ENCODE assay signal across 34 cellular contexts in genomic region chr19:14028901-14029300, GRCh38. TPM values are rescaled to one million over a fixed set of nuclear protein-coding genes. Genes with fewer than 3 reads are reported as not detected.
A peak's percentile ranks its signal among the peaks of the same experiment; 100 is the strongest.
DNase-seq lines count a peak whose midpoint lies in the region; ATAC-seq, FAIRE-seq and TF ChIP-seq lines count a peak whose summit lies in the region.
"Had no signal": no experiment of that assay in that cellular context is flagged by ENCODE, and none has a peak within 500 bp of the region (broad histone marks: within the 10 kb centered on the region; RNA-seq: fewer than 3 reads in every experiment).

No MANE protein-coding gene starts in this region.

- TF ChIP-seq CTCF in D721Med (IDR thresholded peaks at IDR 0.05; ENCODE audit: insufficient read depth, missing control alignments) (no peak), WERI-Rb-1 (IDR thresholded peaks at IDR 0.05; ENCODE audit: low read depth, low read length) (no peak)

- H3K4me3 Mint-ChIP-seq in CD4-positive, CD25-positive, alpha-beta regulatory T cell: peak overlapping the region in 2 of 4 donors; percentile 52 to 74
- peak overlapping the region in 2 of 10 donors; percentile 23 to 35 for H3K4me3 Mint-ChIP-seq in naive thymus-derived CD8-positive, alpha-beta T cell
- no peak overlapping the region for H3K4me3 Mint-ChIP-seq in stimulated activated naive CD8-positive, alpha-beta T cell treated with anti-CD3 and anti-CD28 coated beads, Interleukin-15, amount 100 ng/mL, for 72 hours
- H3K4me3 Mint-ChIP-seq: activated CD8-positive, alpha-beta memory T cell treated with anti-CD3 and anti-CD28 coated beads, Interleukin-2, amount 10 ng/mL, durations not matched to agents 7 days and 5 days; activated T-cell treated with anti-CD3 and anti-CD28 coated beads, Interleukin-2, amount 50 U/mL, for 4 hours; endodermal cell; WTC11 had no signal

- H3K4me1 Mint-ChIP-seq in CD4-positive, CD25-positive, alpha-beta regulatory T cell: peaks cover 1 to 33% (median 17%) of the 10 kb centered on the region in 4 donors
- H3K4me1 Mint-ChIP-seq in naive thymus-derived CD8-positive, alpha-beta T cell: peaks cover 16 to 49% (median 30%) of the 10 kb centered on the region in 4 donors
- H3K4me1 Mint-ChIP-seq in stimulated activated naive CD8-positive, alpha-beta T cell treated with anti-CD3 and anti-CD28 coated beads, Interleukin-15, amount 100 ng/mL, for 72 hours: peaks cover 27% of the 10 kb centered on the region
- H3K4me1 Mint-ChIP-seq: endodermal cell had no signal

- no peaks in the 10 kb centered on the region for H3K9me3 ChIP-seq in CD4-positive, CD25-positive, alpha-beta regulatory T cell (ENCODE audit: control insufficient read depth in 2 of 2, low read length in 2 of 2)
- H3K9me3 ChIP-seq in WERI-Rb-1 (ENCODE audit: severe bottlenecking): no peaks in the 10 kb centered on the region
- H3K9me3 ChIP-seq: left lung, psoas muscle, upper lobe of left lung had no signal

- H3K9me3 Mint-ChIP-seq in CD4-positive, CD25-positive, alpha-beta regulatory T cell: peaks cover 0 to 2% (median 0%) of the 10 kb centered on the region in 7 donors
- H3K9me3 Mint-ChIP-seq in naive thymus-derived CD8-positive, alpha-beta T cell: no peaks in the 10 kb centered on the region
- no peaks in the 10 kb centered on the region for H3K9me3 Mint-ChIP-seq in stimulated activated naive CD8-positive, alpha-beta T cell treated with anti-CD3 and anti-CD28 coated beads, Interleukin-15, amount 100 ng/mL, for 72 hours
- H3K9me3 Mint-ChIP-seq: activated T-cell treated with anti-CD3 and anti-CD28 coated beads, Interleukin-2, amount 50 U/mL, for 4 hours; endodermal cell; WTC11 had no signal

- no peak for DNase-seq in CD4-positive, CD25-positive, alpha-beta regulatory T cell
- DNase-seq in D721Med (ENCODE audit: insufficient read length, low spot score): peak; percentile 54
- DNase-seq in WERI-Rb-1: peak; percentile 38
- DNase-seq in naive thymus-derived CD8-positive, alpha-beta T cell: no peak
- no peak for DNase-seq in NOMO-1 (lab: John Stamatoyannopoulos, UW; ENCODE audit: unreplicated experiment in 2 of 2)
- no peak for DNase-seq in OCI-M2 (lab: John Stamatoyannopoulos, UW; ENCODE audit: unreplicated experiment)
- no peak for DNase-seq in stimulated activated naive CD8-positive, alpha-beta T cell treated with anti-CD3 and anti-CD28 coated beads, Interleukin-15, amount 100 ng/mL, for 72 hours
- DNase-seq: activated CD4-positive, alpha-beta T cell treated with anti-CD3 and anti-CD28 coated beads, Interleukin-2, amount 50 U/mL, for 1 hour; activated CD8-positive, alpha-beta memory T cell treated with anti-CD3 and anti-CD28 coated beads, Interleukin-2, amount 10 ng/mL, durations not matched to agents 7 days and 5 days; activated T-cell treated with anti-CD3 and anti-CD28 coated beads, Interleukin-2, amount 50 U/mL, for 4 hours; caudate nucleus; cortex of kidney; endodermal cell; foreskin fibroblast; islet precursor cell; mesendoderm; MM.1S; NCI-H1105 treated with DMSO at 0.1 percent for 48 hours; NCI-H1930; NCI-H2171 treated with DMSO at 0.1 percent for 48 hours; NCI-H510A; nucleus accumbens; SHP77; stimulated activated CD4-positive, alpha-beta T cell treated with anti-CD3 and anti-CD28 coated beads, Interleukin-4, amount 100 ng/mL, for 4 hours; substantia nigra; T1000; upper lobe of left lung had no signal

- POLR2A ChIA-PET in naive thymus-derived CD8-positive, alpha-beta T cell (lab: Charles Lee): interaction anchor here (0.6 to 7.5 kb wide), 4 partner anchors 24 to 53 kb away, joined by 3 to 143 read pairs (median 4); partner anchors contain the start of gene RFX1

- no peak for FAIRE-seq in D721Med (lab: Jason Lieb, UNC)
- FAIRE-seq: GM12878, H1 had no signal

- H3K27ac ChIP-seq in CD4-positive, CD25-positive, alpha-beta regulatory T cell (ENCODE audit: insufficient read depth, low read length, poor library complexity, severe bottlenecking): no peak overlapping the region
- no peak overlapping the region for H3K27ac ChIP-seq in WERI-Rb-1
- H3K27ac ChIP-seq: left lung, psoas muscle, upper lobe of left lung had no signal

- H3K4me3 ChIP-seq in CD4-positive, CD25-positive, alpha-beta regulatory T cell (ENCODE audit: low read depth, low read length): no peak overlapping the region
- H3K4me3 ChIP-seq in WERI-Rb-1 (ENCODE audit: low read depth, low read length): no peak overlapping the region
- H3K4me3 ChIP-seq: GM12878, left lung, psoas muscle, upper lobe of left lung had no signal

- H3K36me3 ChIP-seq in CD4-positive, CD25-positive, alpha-beta regulatory T cell (ENCODE audit: control insufficient read depth, insufficient read depth, low read length): peaks cover 2% of the 10 kb centered on the region
- no peaks in the 10 kb centered on the region for H3K36me3 ChIP-seq in WERI-Rb-1
- H3K36me3 ChIP-seq: left lung, upper lobe of left lung had no signal

- peaks cover 5% of the 10 kb centered on the region for H3K27me3 Mint-ChIP-seq in CD4-positive, CD25-positive, alpha-beta regulatory T cell
- no peaks in the 10 kb centered on the region for H3K27me3 Mint-ChIP-seq in naive thymus-derived CD8-positive, alpha-beta T cell
- no peaks in the 10 kb centered on the region for H3K27me3 Mint-ChIP-seq in stimulated activated naive CD8-positive, alpha-beta T cell treated with anti-CD3 and anti-CD28 coated beads, Interleukin-15, amount 100 ng/mL, for 72 hours

- H3K27ac Mint-ChIP-seq in CD4-positive, CD25-positive, alpha-beta regulatory T cell: peak overlapping the region; percentile 23 to 81 (median 29)
- peak overlapping the region in 8 of 10 donors; percentile 24 to 90 (median 74) for H3K27ac Mint-ChIP-seq in naive thymus-derived CD8-positive, alpha-beta T cell
- H3K27ac Mint-ChIP-seq in stimulated activated naive CD8-positive, alpha-beta T cell treated with anti-CD3 and anti-CD28 coated beads, Interleukin-15, amount 100 ng/mL, for 72 hours: no peak overlapping the region
- H3K27ac Mint-ChIP-seq: activated CD8-positive, alpha-beta memory T cell treated with anti-CD3 and anti-CD28 coated beads, Interleukin-2, amount 10 ng/mL, durations not matched to agents 7 days and 5 days; endodermal cell; WTC11 had no signal

- H3K27me3 ChIP-seq in CD4-positive, CD25-positive, alpha-beta regulatory T cell (ENCODE audit: control insufficient read depth, insufficient read depth, low read length): no peaks in the 10 kb centered on the region
- no peaks in the 10 kb centered on the region for H3K27me3 ChIP-seq in WERI-Rb-1 (ENCODE audit: insufficient read depth, low read depth, severe bottlenecking)
- H3K27me3 ChIP-seq: upper lobe of left lung had no signal

- H3K36me3 Mint-ChIP-seq in CD4-positive, CD25-positive, alpha-beta regulatory T cell: peaks cover 1% of the 10 kb centered on the region
- peaks cover 0 to 7% (median under 1%) of the 10 kb centered on the region in 3 donors for H3K36me3 Mint-ChIP-seq in naive thymus-derived CD8-positive, alpha-beta T cell
- H3K36me3 Mint-ChIP-seq: WTC11 had no signal

- H3K4me1 ChIP-seq in CD4-positive, CD25-positive, alpha-beta regulatory T cell (ENCODE audit: control insufficient read depth, insufficient read depth, low read length, poor library complexity, severe bottlenecking): peaks cover 25% of the 10 kb centered on the region
- H3K4me1 ChIP-seq: psoas muscle had no signal

- no peak for ATAC-seq in CD4-positive, CD25-positive, alpha-beta regulatory T cell (ENCODE audit: low read depth in 2 of 2)
- no peak for ATAC-seq in naive thymus-derived CD8-positive, alpha-beta T cell
- no peak for ATAC-seq in stimulated activated naive CD8-positive, alpha-beta T cell treated with anti-CD3 and anti-CD28 coated beads, Interleukin-15, amount 100 ng/mL, for 72 hours
- ATAC-seq: activated CD8-positive, alpha-beta memory T cell treated with anti-CD3 and anti-CD28 coated beads, Interleukin-2, amount 10 ng/mL, durations not matched to agents 7 days and 5 days; activated T-cell treated with anti-CD3 and anti-CD28 coated beads, Interleukin-2, amount 50 U/mL, for 4 hours; esophagus mucosa; GM12878; left lung; Panc1; psoas muscle; WTC11 had no signal

RNA-seq across cellular contexts. Expression of gene RLN3, which starts 1.0 kb away (rescaled TPM):
- not detected for total RNA-seq in CD4-positive, CD25-positive, alpha-beta regulatory T cell
- under 1 TPM in 1 of 4 donors, not detected in 3; 0.55 TPM for polyA plus RNA-seq in CD4-positive, CD25-positive, alpha-beta regulatory T cell
- not detected for total RNA-seq in naive thymus-derived CD8-positive, alpha-beta T cell
- under 1 TPM in 1 of 3 donors, not detected in 2; 0.50 TPM for polyA plus RNA-seq in naive thymus-derived CD8-positive, alpha-beta T cell
- total RNA-seq: activated CD8-positive, alpha-beta memory T cell treated with anti-CD3 and anti-CD28 coated beads, Interleukin-2, amount 10 ng/mL, durations not matched to agents 7 days and 5 days; activated T-cell treated with anti-CD3 and anti-CD28 coated beads, Interleukin-2, amount 50 U/mL, for 4 hours; endodermal cell; esophagus mucosa; GM12878; H1; left lung; psoas muscle; WTC11 had no signal
- polyA plus RNA-seq: GM12878, H1, psoas muscle had no signal

RNA-seq across cellular contexts. Expression of gene IL27RA, which starts 2.7 kb away (rescaled TPM):
- total RNA-seq in CD4-positive, CD25-positive, alpha-beta regulatory T cell: 51.9 TPM
- polyA plus RNA-seq in CD4-positive, CD25-positive, alpha-beta regulatory T cell: 10 to 100 TPM; 71.2 to 78.4 (median 74.6) TPM
- total RNA-seq in naive thymus-derived CD8-positive, alpha-beta T cell: 10 to 100 TPM; 54.2 to 54.7 TPM
- 10 to 100 TPM; 54.5 to 91.2 (median 83.9) TPM for polyA plus RNA-seq in naive thymus-derived CD8-positive, alpha-beta T cell

RNA-seq across cellular contexts. Expression of gene RFX1, which starts 22.8 kb away (rescaled TPM):
- total RNA-seq in CD4-positive, CD25-positive, alpha-beta regulatory T cell: 23.2 TPM
- 1 to 10 TPM in 2 of 4 donors, under 1 TPM in 2; 0.48 to 1.6 (median 0.83) TPM for polyA plus RNA-seq in CD4-positive, CD25-positive, alpha-beta regulatory T cell
- total RNA-seq in naive thymus-derived CD8-positive, alpha-beta T cell: 10 to 100 TPM; 17.1 to 18.8 TPM
- 1 to 10 TPM in 2 of 3 donors, under 1 TPM in 1; 0.84 to 1.1 (median 1.0) TPM for polyA plus RNA-seq in naive thymus-derived CD8-positive, alpha-beta T cell

RNA-seq across cellular contexts. Expression of gene PALM3, which starts 33.0 kb away (rescaled TPM):
- not detected for total RNA-seq in CD4-positive, CD25-positive, alpha-beta regulatory T cell
- not detected for polyA plus RNA-seq in CD4-positive, CD25-positive, alpha-beta regulatory T cell
- total RNA-seq in naive thymus-derived CD8-positive, alpha-beta T cell: not detected
- polyA plus RNA-seq in naive thymus-derived CD8-positive, alpha-beta T cell: under 1 TPM in 1 of 3 donors, not detected in 2; 0.13 TPM
- total RNA-seq: activated CD8-positive, alpha-beta memory T cell treated with anti-CD3 and anti-CD28 coated beads, Interleukin-2, amount 10 ng/mL, durations not matched to agents 7 days and 5 days; activated T-cell treated with anti-CD3 and anti-CD28 coated beads, Interleukin-2, amount 50 U/mL, for 4 hours; GM12878; psoas muscle had no signal

RNA-seq across cellular contexts. Expression of gene MISP3, which starts 43.7 kb away (rescaled TPM):
- 0.91 TPM for total RNA-seq in CD4-positive, CD25-positive, alpha-beta regulatory T cell
- polyA plus RNA-seq in CD4-positive, CD25-positive, alpha-beta regulatory T cell: under 1 TPM in 3 of 4 donors, not detected in 1; 0.22 to 0.64 (median 0.44) TPM
- total RNA-seq in naive thymus-derived CD8-positive, alpha-beta T cell: under 1 TPM; 0.44 to 0.99 TPM
- 1 to 10 TPM in 1 of 3 donors, under 1 TPM in 2; 0.36 to 1.4 (median 0.59) TPM for polyA plus RNA-seq in naive thymus-derived CD8-positive, alpha-beta T cell

Comparison
In these comparisons a context has a peak if more than half of its experiments do, and no peak if none do; other contexts are left out.
1. DNase-seq: peak in D721Med (single experiment) and WERI-Rb-1 (single experiment); none in CD4-positive, CD25-positive, alpha-beta regulatory T cell (0 of 3), naive thymus-derived CD8-positive, alpha-beta T cell (0 of 10), NOMO-1 (0 of 2), OCI-M2 (single experiment) and stimulated activated naive CD8-positive, alpha-beta T cell treated with anti-CD3 and anti-CD28 coated beads, Interleukin-15, amount 100 ng/mL, for 72 hours (0 of 2).
2. H3K27ac Mint-ChIP-seq: peak in CD4-positive, CD25-positive, alpha-beta regulatory T cell (3 of 3) and naive thymus-derived CD8-positive, alpha-beta T cell (8 of 10); none in stimulated activated naive CD8-positive, alpha-beta T cell treated with anti-CD3 and anti-CD28 coated beads, Interleukin-15, amount 100 ng/mL, for 72 hours (0 of 2).